9 cellular contexts compared by ENCODE assay signal in the genomic region with DNA sequence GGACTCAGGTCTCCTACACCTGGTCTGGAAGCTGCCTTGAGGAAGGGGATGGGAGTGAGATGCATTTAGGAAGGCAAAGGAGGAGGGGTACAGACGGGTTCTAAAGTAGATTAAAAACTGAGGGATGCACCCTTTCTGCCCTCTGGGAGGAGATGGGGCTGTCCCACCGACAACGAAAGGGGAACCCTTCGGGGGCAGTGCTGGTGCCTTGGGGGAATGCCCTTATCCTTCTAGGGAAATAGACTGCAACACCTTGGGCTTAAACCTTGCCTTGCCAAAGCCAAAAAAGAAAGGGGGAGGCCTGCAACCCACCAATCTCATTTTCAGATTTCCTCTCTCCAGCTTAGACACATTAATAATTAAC.
DNase-seq lines count a peak whose midpoint lies in the region; ATAC-seq and TF ChIP-seq lines count a peak whose summit lies in the region.
"Had no signal": no experiment of that assay in that cellular context is flagged by ENCODE, and none has a peak within 500 bp of the region (broad histone marks: within the 10 kb centered on the region; RNA-seq: fewer than 3 reads in every experiment).

No MANE protein-coding gene starts in this region.

- peaks cover 44% of the 10 kb centered on the region for H3K27me3 Mint-ChIP-seq in activated T-cell treated with anti-CD3 and anti-CD28 coated beads, Interleukin-2, amount 50 U/mL, for 4 hours (ENCODE audit: low read depth)
- H3K27me3 Mint-ChIP-seq in IgD-negative memory B cell, result peaks cover 30% of the 10 kb centered on the region

- peak overlapping the region; percentile 60 for H3K4me3 Mint-ChIP-seq in activated T-cell treated with anti-CD3 and anti-CD28 coated beads, Interleukin-2, amount 50 U/mL, for 4 hours
- H3K4me3 Mint-ChIP-seq in IgD-negative memory B cell, result peak overlapping the region; percentile 53 to 91 (median 83)
- H3K4me3 Mint-ChIP-seq: dendritic cell treated with granulocyte-macrophage colony-stimulating factor and Interleukin-4, amounts not matched to agents 40 ng/mL and 50 ng/mL, for 4 days had no signal

- no peaks in the 10 kb centered on the region for H3K36me3 ChIP-seq in tibial nerve
- H3K36me3 ChIP-seq in effector memory CD4-positive, alpha-beta T cell (ENCODE audit: control insufficient read depth, insufficient read depth, low read length), result no peaks in the 10 kb centered on the region

- peaks cover 0 to 44% (median 23%) of the 10 kb centered on the region in 4 donors for H3K4me1 ChIP-seq in tibial nerve
- H3K4me1 ChIP-seq in effector memory CD4-positive, alpha-beta T cell (ENCODE audit: control insufficient read depth, insufficient read depth, low read length, poor library complexity, severe bottlenecking), result peaks cover 8% of the 10 kb centered on the region

- H3K27ac ChIP-seq in tibial nerve, result peak overlapping the region in 3 of 4 donors; percentile 48 to 75 (median 71)
- no peak overlapping the region for H3K27ac ChIP-seq in effector memory CD4-positive, alpha-beta T cell (ENCODE audit: insufficient read depth, low read length, poor library complexity, severe bottlenecking)

- peak overlapping the region; percentile 55; the same call in 1 of the 2 replicates for H3K4me3 ChIP-seq in iPS-18c (ENCODE audit: insufficient read depth, low read depth, low read length)
- peak overlapping the region; percentile 21 to 53 (median 44) for H3K4me3 ChIP-seq in tibial nerve
- no peak overlapping the region for H3K4me3 ChIP-seq in effector memory CD4-positive, alpha-beta T cell (ENCODE audit: insufficient read depth, low read depth, low read length, poor library complexity, severe bottlenecking)

- peak; percentile 24 to 33 for ATAC-seq in activated T-cell treated with anti-CD3 and anti-CD28 coated beads, Interleukin-2, amount 50 U/mL, for 4 hours

- peak overlapping the region in 2 of 3 donors; percentile 39 to 87 for H3K27ac Mint-ChIP-seq in IgD-negative memory B cell
- H3K27ac Mint-ChIP-seq: dendritic cell treated with granulocyte-macrophage colony-stimulating factor and Interleukin-4, amounts not matched to agents 40 ng/mL and 50 ng/mL, for 4 days had no signal

- H3K9me3 ChIP-seq in iPS-18c (ENCODE audit: control insufficient read depth, insufficient read depth, low read length), result no peaks in the 10 kb centered on the region
- H3K9me3 ChIP-seq in tibial nerve, result no peaks in the 10 kb centered on the region
- H3K9me3 ChIP-seq in effector memory CD4-positive, alpha-beta T cell (ENCODE audit: control insufficient read depth, low read length), result no peaks in the 10 kb centered on the region

- TF ChIP-seq CTCF in tibial nerve (IDR thresholded peaks at IDR 0.05), result no peak

- no peak for TF ChIP-seq POLR2A in tibial nerve (IDR thresholded peaks at IDR 0.05)

- no peak for TF ChIP-seq EP300 in tibial nerve (IDR thresholded peaks at IDR 0.05)

- H3K4me1 Mint-ChIP-seq in activated T-cell treated with anti-CD3 and anti-CD28 coated beads, Interleukin-2, amount 50 U/mL, for 4 hours (ENCODE audit: low read depth), result peaks cover 10% of the 10 kb centered on the region
- H3K4me1 Mint-ChIP-seq in IgD-negative memory B cell, result peaks cover 8 to 16% (median 11%) of the 10 kb centered on the region in 3 donors

- no peaks in the 10 kb centered on the region for H3K36me3 Mint-ChIP-seq in activated T-cell treated with anti-CD3 and anti-CD28 coated beads, Interleukin-2, amount 50 U/mL, for 4 hours (ENCODE audit: insufficient read depth)
- no peaks in the 10 kb centered on the region for H3K36me3 Mint-ChIP-seq in IgD-negative memory B cell

- DNase-seq in activated T-cell treated with anti-CD3 and anti-CD28 coated beads, Interleukin-2, amount 50 U/mL, for 4 hours, result no peak
- DNase-seq in activated T-cell treated with anti-CD3 and anti-CD28 coated beads for 4 hours, result no peak
- DNase-seq in tibial nerve (ENCODE audit: low spot score in 2 of 2), result no peak
- DNase-seq in NCI-H524 treated with DMSO at 0.1 percent for 48 hours (lab: John Stamatoyannopoulos, UW), result no peak
- DNase-seq in pons (ENCODE audit: low spot score), result no peak
- DNase-seq in effector memory CD4-positive, alpha-beta T cell, result no peak

- WGBS in tibial nerve, 2 donors, result 46 to 53% methylated on average over 4 of the region's 4 CpGs

- no peaks in the 10 kb centered on the region for H3K9me3 Mint-ChIP-seq in activated T-cell treated with anti-CD3 and anti-CD28 coated beads, Interleukin-2, amount 50 U/mL, for 4 hours
- H3K9me3 Mint-ChIP-seq in IgD-negative memory B cell, result no peaks in the 10 kb centered on the region
- H3K9me3 Mint-ChIP-seq: dendritic cell treated with granulocyte-macrophage colony-stimulating factor and Interleukin-4, amounts not matched to agents 40 ng/mL and 50 ng/mL, for 4 days had no signal

- H3K27me3 ChIP-seq in tibial nerve, result peaks cover 0 to 5% of the 10 kb centered on the region in 2 donors
- peaks cover 3% of the 10 kb centered on the region for H3K27me3 ChIP-seq in effector memory CD4-positive, alpha-beta T cell (replicated peaks; ENCODE audit: control insufficient read depth, insufficient read depth, low read length, poor library complexity, severe bottlenecking)
